Comparison of ENCODE assay signal across 8 cellular contexts in genomic region chr10:4264466-4264865, GRCh38.
"Had no signal": no experiment of that assay in that cellular context is flagged by ENCODE, and none has a peak within 500 bp of the region (broad histone marks: within the 10 kb centered on the region; RNA-seq: fewer than 3 reads in every experiment).

No MANE protein-coding gene starts in this region.

- H3K27ac ChIP-seq: GM23248, HL-60 had no signal

- H3K4me3 ChIP-seq: GM23248, HAP-1 had no signal

- ATAC-seq: HCT116 had no signal

- H3K4me1 ChIP-seq: HAP-1 had no signal

- H3K36me3 ChIP-seq: HAP-1 had no signal

- H2AFZ ChIP-seq: GM23248 had no signal

- DNase-seq: GM23248, GOT3, H7, HFFc6, KBM-7 had no signal

- H3K9me3 ChIP-seq: HAP-1 had no signal

- H3K9ac ChIP-seq: GM23248 had no signal
